1 cellular context compared by ENCODE assay signal in genomic region chr22:37431811-37432707, GRCh38.
TF ChIP-seq lines count a peak whose summit lies in the region.

No MANE protein-coding gene starts in this region.

TF ChIP-seq in GM12878, 131 proteins besides CTCF, POLR2A, EP300 and RAD21 (continued from another document):
- TF ChIP-seq, protein P1, sequence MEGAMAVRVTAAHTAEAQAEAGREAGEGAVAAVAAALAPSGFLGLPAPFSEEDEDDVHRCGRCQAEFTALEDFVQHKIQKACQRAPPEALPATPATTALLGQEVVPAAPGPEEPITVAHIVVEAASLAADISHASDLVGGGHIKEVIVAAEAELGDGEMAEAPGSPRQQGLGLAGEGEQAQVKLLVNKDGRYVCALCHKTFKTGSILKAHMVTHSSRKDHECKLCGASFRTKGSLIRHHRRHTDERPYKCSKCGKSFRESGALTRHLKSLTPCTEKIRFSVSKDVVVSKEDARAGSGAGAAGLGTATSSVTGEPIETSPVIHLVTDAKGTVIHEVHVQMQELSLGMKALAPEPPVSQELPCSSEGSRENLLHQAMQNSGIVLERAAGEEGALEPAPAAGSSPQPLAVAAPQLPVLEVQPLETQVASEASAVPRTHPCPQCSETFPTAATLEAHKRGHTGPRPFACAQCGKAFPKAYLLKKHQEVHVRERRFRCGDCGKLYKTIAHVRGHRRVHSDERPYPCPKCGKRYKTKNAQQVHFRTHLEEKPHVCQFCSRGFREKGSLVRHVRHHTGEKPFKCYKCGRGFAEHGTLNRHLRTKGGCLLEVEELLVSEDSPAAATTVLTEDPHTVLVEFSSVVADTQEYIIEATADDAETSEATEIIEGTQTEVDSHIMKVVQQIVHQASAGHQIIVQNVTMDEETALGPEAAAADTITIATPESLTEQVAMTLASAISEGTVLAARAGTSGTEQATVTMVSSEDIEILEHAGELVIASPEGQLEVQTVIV (IDR thresholded peaks at IDR 0.05; ENCODE audit: borderline replicate concordance, partially characterized antibody): no peak
- TF ChIP-seq CREM (IDR thresholded peaks at IDR 0.05; ENCODE audit: low read depth) (0 out of 2 replicates have a peak, but pooled peaks have one; percentile 30), EED (IDR thresholded peaks at IDR 0.05; ENCODE audit: low read depth) (no peak), SRF (IDR thresholded peaks at IDR 0.05; ENCODE audit: low read depth in 2 of 2, low read length in 2 of 2) (no peak), CEBPB (IDR thresholded peaks at IDR 0.05; ENCODE audit: borderline replicate concordance in 1 of 2, low read depth in 2 of 2, low read length in 2 of 2) (no peak), CBX5 (IDR thresholded peaks at IDR 0.05; ENCODE audit: low read depth) (peak; percentile 80; the same call in 1 of the 2 replicates), BRCA1 (IDR thresholded peaks at IDR 0.05; ENCODE audit: low read depth, low read length) (no peak), ASH2L (IDR thresholded peaks at IDR 0.05; ENCODE audit: borderline replicate concordance, low read depth) (no peak), JUNB (IDR thresholded peaks at IDR 0.05) (peak; percentile 49), MEF2B (IDR thresholded peaks at IDR 0.05; ENCODE audit: partially characterized antibody, poor library complexity, severe bottlenecking) (no peak), CREB1 (IDR thresholded peaks at IDR 0.05; ENCODE audit: low read depth) (peak; percentile 75), NFIC (IDR thresholded peaks at IDR 0.05; ENCODE audit: low read depth, low read length) (0 out of 2 replicates have a peak, but pooled peaks have one; percentile 20)
TF ChIP-seq in GM12878: peak in this region for 6.
